In genomic region chr7:100629117-100629711, GRCh38 we compare ENCODE assay signal across 8 cellular contexts. TPM values are rescaled to one million over a fixed set of nuclear protein-coding genes. Genes with fewer than 3 reads are reported as not detected.
DNase-seq lines count a peak whose midpoint lies in the region; ATAC-seq and TF ChIP-seq lines count a peak whose summit lies in the region.

No MANE protein-coding gene starts in this region.

- H3K36me3 ChIP-seq in BE2C (no peaks in the 10 kb centered on the region), GM23248 (ENCODE audit: low read depth) (no peaks in the 10 kb centered on the region), SJCRH30 (no peaks in the 10 kb centered on the region), esophagus muscularis mucosa (no peaks in the 10 kb centered on the region)

- no peaks in the 10 kb centered on the region for H3K79me2 ChIP-seq in GM23248 (ENCODE audit: insufficient read depth)

- no peak for TF ChIP-seq EP300 in esophagus muscularis mucosa (IDR thresholded peaks at IDR 0.05)

- H3K9me2 ChIP-seq in GM23248 (ENCODE audit: insufficient read depth): no peaks in the 10 kb centered on the region

- DNase-seq in BE2C (peak; percentile 75), GM23248 (peak; percentile 32), SJCRH30 (peak; percentile 72 to 85), fibroblast of villous mesenchyme (ENCODE audit: low read depth) (peak; percentile 25), esophagus muscularis mucosa (ENCODE audit: extremely low spot score) (no peak), ureter (ENCODE audit: low spot score) (no peak)
- DNase-seq in activated CD4-positive, CD25-positive, alpha-beta regulatory T cell treated with anti-CD3 and anti-CD28 coated beads, Interleukin-2, amount 50 U/mL, for 72 hours: no peak

- no peaks in the 10 kb centered on the region for H3K27me3 ChIP-seq in BE2C
- peaks cover 11% of the 10 kb centered on the region; the same call in 1 of the 2 replicates for H3K27me3 ChIP-seq in GM23248 (replicated peaks; ENCODE audit: insufficient read depth)
- no peaks in the 10 kb centered on the region; the same call in 1 of the 2 replicates for H3K27me3 ChIP-seq in SJCRH30
- peaks cover 0 to 46% (median 18%) of the 10 kb centered on the region in 4 donors for H3K27me3 ChIP-seq in esophagus muscularis mucosa

- WGBS in GM23248 (ENCODE audit: low coverage in 1 of 2, low lambda C conversion rate in 2 of 2, missing lambda C conversion rate in 2 of 2), 2 experiments: 73 to 82% methylated on average over 10 to 11 of the region's 11 CpGs
- 80% methylated on average over 11 of the region's 11 CpGs for WGBS in esophagus muscularis mucosa

- ATAC-seq in HG03342 (IDR thresholded peaks at IDR 0.05; ENCODE audit: unreplicated experiment): no peak

- in situ Hi-C loops in GM23248 (cut with MboI): no loop called here

- no peaks in the 10 kb centered on the region for H3K9me3 ChIP-seq in BE2C
- H3K9me3 ChIP-seq in GM23248 (ENCODE audit: low read depth): no peaks in the 10 kb centered on the region
- H3K9me3 ChIP-seq in SJCRH30 (replicated peaks): no peaks in the 10 kb centered on the region
- no peaks in the 10 kb centered on the region for H3K9me3 ChIP-seq in esophagus muscularis mucosa

- H4K20me1 ChIP-seq in GM23248 (ENCODE audit: insufficient read depth): no peaks in the 10 kb centered on the region

- no peak for TF ChIP-seq POLR2A in esophagus muscularis mucosa (IDR thresholded peaks at IDR 0.05; ENCODE audit: low read depth)

- no peak overlapping the region for H3K4me3 ChIP-seq in BE2C (ENCODE audit: low read depth, low read length)
- H3K4me3 ChIP-seq in GM23248: no peak overlapping the region
- H3K4me3 ChIP-seq in SJCRH30: no peak overlapping the region
- no peak overlapping the region for H3K4me3 ChIP-seq in fibroblast of villous mesenchyme (ENCODE audit: low read depth, low read length)
- H3K4me3 ChIP-seq in esophagus muscularis mucosa: no peak overlapping the region

- peak; percentile 62 for TF ChIP-seq CTCF in BE2C (IDR thresholded peaks at IDR 0.05; ENCODE audit: low read depth, low read length)
- TF ChIP-seq CTCF in fibroblast of villous mesenchyme (IDR thresholded peaks at IDR 0.05; ENCODE audit: insufficient read depth, low read depth, low read length): peak; percentile 55
- peak in 1 of 3 experiments; percentile 4 for TF ChIP-seq CTCF in esophagus muscularis mucosa (IDR thresholded peaks at IDR 0.05)

- intact Hi-C loops in esophagus muscularis mucosa (cut with DNase I): no loop called here

- H3K27ac ChIP-seq in GM23248: no peak overlapping the region
- no peak overlapping the region for H3K27ac ChIP-seq in SJCRH30
- no peak overlapping the region for H3K27ac ChIP-seq in esophagus muscularis mucosa (replicated peaks in 1 of 4)

- no peaks in the 10 kb centered on the region for H3F3A ChIP-seq in GM23248 (ENCODE audit: insufficient read depth)

- no peak overlapping the region for H3K4me2 ChIP-seq in GM23248 (ENCODE audit: unreplicated experiment)

- no peak overlapping the region for H3K9ac ChIP-seq in GM23248

- H2AFZ ChIP-seq in GM23248: no peak overlapping the region

- H3K4me1 ChIP-seq in BE2C (no peaks in the 10 kb centered on the region), GM23248 (ENCODE audit: insufficient read depth) (no peaks in the 10 kb centered on the region), SJCRH30 (no peaks in the 10 kb centered on the region), esophagus muscularis mucosa (peaks cover 15 to 28% (median 25%) of the 10 kb centered on the region in 4 donors)

RNA-seq across cellular contexts. Expression of gene TFR2, which starts 12.1 kb away (rescaled TPM):
- polyA plus RNA-seq in BE2C (2012; ENCODE audit: insufficient read depth, insufficient read length, low read depth): 16.2 TPM
- total RNA-seq in GM23248 (2014; rRNA removed; shearing (Covaris generic)): 0.11 and 0.51 TPM in 2 replicates
- 0.28 and 0.79 TPM in 2 replicates for polyA plus RNA-seq in GM23248 (2016; fragmentation: Nextera tagmentation; extraction: Ambion mirVana)
- total RNA-seq in SJCRH30 (2014; rRNA removed; shearing (Covaris generic)): not detected in 2 replicates
- total RNA-seq in fibroblast of villous mesenchyme (under 0.01 and 0.43 TPM in 2 replicates), esophagus muscularis mucosa (under 1 TPM in 2 of 4 donors, not detected in 2; 0.17 to 0.32 TPM), ureter (2.2 TPM)

RNA-seq across cellular contexts. Expression of gene MOSPD3, which starts 16.9 kb away (rescaled TPM):
- 69.4 TPM for polyA plus RNA-seq in BE2C (2012; ENCODE audit: insufficient read depth, insufficient read length, low read depth)
- 14.0 and 17.5 TPM in 2 replicates for total RNA-seq in GM23248 (2014; rRNA removed; shearing (Covaris generic))
- 26.5 and 27.1 TPM in 2 replicates for polyA plus RNA-seq in GM23248 (2016; fragmentation: Nextera tagmentation; extraction: Ambion mirVana)
- 13.8 and 13.9 TPM in 2 replicates for total RNA-seq in SJCRH30 (2014; rRNA removed; shearing (Covaris generic))
- 5.2 and 7.1 TPM in 2 replicates for total RNA-seq in fibroblast of villous mesenchyme
- 10 to 100 TPM in 3 of 4 donors, 1 to 10 TPM in 1; 6.6 to 16.8 (median 12.0) TPM for total RNA-seq in esophagus muscularis mucosa
- 18.0 TPM for total RNA-seq in ureter

RNA-seq across cellular contexts. Expression of gene ACTL6B, which starts 27.0 kb away (rescaled TPM):
- 61.3 TPM for polyA plus RNA-seq in BE2C (2012; ENCODE audit: insufficient read depth, insufficient read length, low read depth)
- total RNA-seq in GM23248 (2014; rRNA removed; shearing (Covaris generic)): not detected in 2 replicates
- not detected in 2 replicates for polyA plus RNA-seq in GM23248 (2016; fragmentation: Nextera tagmentation; extraction: Ambion mirVana)
- total RNA-seq in SJCRH30 (2014; rRNA removed; shearing (Covaris generic)): not detected in 2 replicates
- total RNA-seq in fibroblast of villous mesenchyme (not detected in 2 replicates), esophagus muscularis mucosa (not detected), ureter (not detected)

RNA-seq across cellular contexts. Expression of gene PCOLCE, which starts 27.1 kb away (rescaled TPM):
- 923 TPM for polyA plus RNA-seq in BE2C (2012; ENCODE audit: insufficient read depth, insufficient read length, low read depth)
- 211 and 267 TPM in 2 replicates for total RNA-seq in GM23248 (2014; rRNA removed; shearing (Covaris generic))
- 536 and 544 TPM in 2 replicates for polyA plus RNA-seq in GM23248 (2016; fragmentation: Nextera tagmentation; extraction: Ambion mirVana)
- total RNA-seq in SJCRH30 (2014; rRNA removed; shearing (Covaris generic)): 41.2 and 43.4 TPM in 2 replicates
- total RNA-seq in fibroblast of villous mesenchyme (124 and 211 TPM in 2 replicates), esophagus muscularis mucosa (10 to 100 TPM; 12.0 to 42.2 (median 18.3) TPM), ureter (76.4 TPM)

RNA-seq across cellular contexts. Expression of gene FBXO24, which starts 43.1 kb away (rescaled TPM):
- 3.0 TPM for polyA plus RNA-seq in BE2C (2012; ENCODE audit: insufficient read depth, insufficient read length, low read depth)
- 0.43 and 0.89 TPM in 2 replicates for total RNA-seq in GM23248 (2014; rRNA removed; shearing (Covaris generic))
- 0.11 and 0.38 TPM in 2 replicates for polyA plus RNA-seq in GM23248 (2016; fragmentation: Nextera tagmentation; extraction: Ambion mirVana)
- total RNA-seq in SJCRH30 (2014; rRNA removed; shearing (Covaris generic)): 0.10 TPM in 1 of 2 replicates, not detected in the other
- total RNA-seq in fibroblast of villous mesenchyme: 0.32 and 0.43 TPM in 2 replicates
- under 1 TPM; 0.13 to 0.83 (median 0.48) TPM for total RNA-seq in esophagus muscularis mucosa
- 0.29 TPM for total RNA-seq in ureter

Comparison
In these comparisons a context has a peak if more than half of its experiments do, and no peak if none do; other contexts are left out.
1. DNase-seq: peak in BE2C (single experiment), GM23248 (single experiment), SJCRH30 (2 of 2) and fibroblast of villous mesenchyme (single experiment); none in esophagus muscularis mucosa (single experiment), ureter (single experiment) and activated CD4-positive, CD25-positive, alpha-beta regulatory T cell treated with anti-CD3 and anti-CD28 coated beads, Interleukin-2, amount 50 U/mL, for 72 hours (single experiment).